8 cellular contexts compared by ENCODE assay signal in the genomic region with DNA sequence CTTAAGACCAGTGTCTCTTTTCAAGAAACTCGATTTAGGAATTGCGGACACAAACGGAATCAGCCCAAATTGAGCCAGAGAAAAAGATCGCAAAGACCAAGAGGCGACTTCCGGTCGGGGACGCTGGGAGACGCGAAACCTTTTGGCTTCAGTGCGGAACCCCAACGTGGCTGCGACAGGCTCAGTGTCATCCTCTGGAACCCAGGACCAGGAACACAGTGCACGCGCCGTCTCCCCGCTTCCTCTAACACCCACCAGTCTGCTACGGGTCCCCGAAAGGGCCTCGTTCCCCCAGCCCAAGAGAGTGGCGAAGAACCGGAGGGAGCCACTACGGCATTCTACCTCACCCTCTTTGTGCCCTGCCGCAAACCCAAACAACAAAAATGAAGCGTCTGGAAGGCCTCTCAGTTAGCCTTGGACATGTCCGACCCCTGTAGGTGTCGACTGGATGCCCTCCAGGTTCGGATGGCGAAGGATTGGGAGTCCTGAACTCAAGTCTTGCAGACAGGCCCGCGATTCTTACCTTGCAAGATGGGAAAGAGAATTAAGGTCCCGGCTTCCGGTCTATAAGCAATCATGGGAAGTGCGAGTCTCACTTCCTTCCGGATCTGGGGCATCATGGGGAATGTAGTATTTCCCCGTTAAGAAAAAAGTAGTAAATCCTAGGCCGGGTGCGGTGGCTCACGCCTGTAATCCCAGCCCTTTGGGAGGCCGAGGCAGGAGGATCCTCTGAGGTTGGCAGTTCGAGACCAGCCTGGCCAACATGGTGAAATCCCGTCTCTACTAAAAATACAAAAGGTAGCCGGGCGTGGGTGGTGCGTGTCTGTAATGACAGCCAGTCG. TPM values are rescaled to one million over a fixed set of nuclear protein-coding genes. Genes with fewer than 3 reads are reported as not detected.
A peak's percentile ranks its signal among the peaks of the same experiment; 100 is the strongest.
DNase-seq lines count a peak whose midpoint lies in the region; ATAC-seq and TF ChIP-seq lines count a peak whose summit lies in the region.

A gene (minus strand): TSS at position 542 of the 842 bp plus-strand sequence. CDS start 949 bp downstream, outside the sequence.

- H3K4me1 ChIP-seq in adipocyte (ENCODE audit: control insufficient read depth, insufficient read depth, low read length) = peaks cover 19% of the 10 kb centered on the region
- H3K4me1 ChIP-seq in cardiac muscle cell (ENCODE audit: low read depth) = peaks cover 9% of the 10 kb centered on the region
- H3K4me1 ChIP-seq in parathyroid adenoma = peaks cover 3% of the 10 kb centered on the region
- H3K4me1 ChIP-seq in transverse colon = peaks cover 3 to 25% (median 10%) of the 10 kb centered on the region in 4 donors

- H3K27ac ChIP-seq in cardiac muscle cell (peak within 1 kb of the TSS; percentile 94), parathyroid adenoma (peak within 1 kb of the TSS; percentile 89), transverse colon (peak within 1 kb of the TSS; percentile 85 to 95 (median 87))

- peak; percentile 84 for TF ChIP-seq POLR2A in transverse colon (IDR thresholded peaks at IDR 0.05)

- H3K79me2 ChIP-seq in parathyroid adenoma = no peaks in the 10 kb centered on the region

- in situ Hi-C loops in transverse colon (cut with MboI; ENCODE audit: low pct_ligation_motif_present in 1 of 4, low pct_unique_long_range_greater_than_20kb in 1 of 4, low sequenced_read_pairs in 3 of 4) = no loop called here

- H3K27me3 ChIP-seq in GM06990 (replicated peaks; ENCODE audit: control insufficient read depth, insufficient read depth, low read length) = no peaks in the 10 kb centered on the region
- H3K27me3 ChIP-seq in adipocyte (replicated peaks; ENCODE audit: control insufficient read depth, insufficient read depth, low read length) = no peaks in the 10 kb centered on the region
- no peaks in the 10 kb centered on the region for H3K27me3 ChIP-seq in cardiac muscle cell
- no peaks in the 10 kb centered on the region for H3K27me3 ChIP-seq in parathyroid adenoma (ENCODE audit: control insufficient read depth, insufficient read depth, low read length)
- H3K27me3 ChIP-seq in transverse colon = no peaks in the 10 kb centered on the region

- ATAC-seq in HG02610 (IDR thresholded peaks at IDR 0.05; ENCODE audit: unreplicated experiment) = peak; percentile 76

- H3K9me3 ChIP-seq in adipocyte (ENCODE audit: control insufficient read depth, low read length) = no peaks in the 10 kb centered on the region
- no peaks in the 10 kb centered on the region for H3K9me3 ChIP-seq in cardiac muscle cell (ENCODE audit: low read depth)
- no peaks in the 10 kb centered on the region for H3K9me3 ChIP-seq in parathyroid adenoma (ENCODE audit: control insufficient read depth, low read length)
- H3K9me3 ChIP-seq in transverse colon = no peaks in the 10 kb centered on the region

- peak; percentile 88 for DNase-seq in GM06990 (ENCODE audit: extremely low read depth, insufficient read length)
- peak; percentile 75 for DNase-seq in NCI-H128 (lab: John Stamatoyannopoulos, UW; ENCODE audit: unreplicated experiment)
- DNase-seq in SW480 (ENCODE audit: low spot score) = peak; percentile 93
- DNase-seq in adipocyte (ENCODE audit: low read depth) = peak; percentile 96
- DNase-seq in cardiac muscle cell (ENCODE audit: low read depth in 1 of 2, low spot score in 1 of 2) = peak; percentile 93 to 96
- peak; percentile 79 for DNase-seq in transverse colon

- 11 to 67% methylated on average over 3 to 46 of the region's 46 CpGs for WGBS in transverse colon (ENCODE audit: low coverage in 1 of 2), 2 donors

- TF ChIP-seq EP300 in transverse colon (IDR thresholded peaks at IDR 0.05; ENCODE audit: low read depth) = no peak

- H3K4me2 ChIP-seq in parathyroid adenoma (ENCODE audit: low read length) = peak within 1 kb of the TSS; percentile 98

- H2AFZ ChIP-seq in parathyroid adenoma = peak within 1 kb of the TSS; percentile 98

- H3K36me3 ChIP-seq in GM06990 (ENCODE audit: control insufficient read depth, insufficient read depth, low read length) (peaks cover 19% of the 10 kb centered on the region), adipocyte (ENCODE audit: control insufficient read depth, insufficient read depth, low read length, severe bottlenecking) (peaks cover 40% of the 10 kb centered on the region), cardiac muscle cell (peaks cover 36% of the 10 kb centered on the region), parathyroid adenoma (ENCODE audit: control insufficient read depth, insufficient read depth, low read length) (no peaks in the 10 kb centered on the region), transverse colon (peaks cover 0 to 29% (median 9%) of the 10 kb centered on the region in 4 donors)

- intact Hi-C loops in transverse colon (cut with DNase I; ENCODE audit: low total_unique reads) = no loop called here

- H3K4me3 ChIP-seq in GM06990 (replicated peaks; ENCODE audit: low read depth, low read length) (peak within 1 kb of the TSS; percentile 65), adipocyte (ENCODE audit: low read length) (peak within 1 kb of the TSS; percentile 91), cardiac muscle cell (peak within 1 kb of the TSS; percentile 51), parathyroid adenoma (ENCODE audit: low read depth, low read length) (peak within 1 kb of the TSS; percentile 94), transverse colon (peak within 1 kb of the TSS; percentile 43 to 81 (median 56))

- TF ChIP-seq CTCF in GM06990 (IDR thresholded peaks at IDR 0.05; ENCODE audit: insufficient read depth, low read length, poor library complexity, severe bottlenecking) = no peak
- TF ChIP-seq CTCF in cardiac muscle cell (IDR thresholded peaks at IDR 0.05; ENCODE audit: low read depth, low read length) = no peak
- no peak for TF ChIP-seq CTCF in parathyroid adenoma (IDR thresholded peaks at IDR 0.05)
- no peak for TF ChIP-seq CTCF in transverse colon (IDR thresholded peaks at IDR 0.05)

- H3K9ac ChIP-seq in adipocyte (ENCODE audit: low read length) (peak within 1 kb of the TSS; percentile 97), parathyroid adenoma (peak within 1 kb of the TSS; percentile 70)

RNA-seq across cellular contexts. Expression of the gene that starts here (rescaled TPM):
- 1,548 and 2,038 TPM in 2 replicates for total RNA-seq in cardiac muscle cell
- 320 and 329 TPM in 2 replicates for polyA plus RNA-seq in cardiac muscle cell
- total RNA-seq in transverse colon = 1,000 to 10,000 TPM in 1 of 4 donors, 100 to 1,000 TPM in 3; 361 to 1,162 (median 790) TPM

Comparison
In these comparisons a context has a peak if more than half of its experiments do, and no peak if none do; other contexts are left out.
1. Peak in every context shown above with its lines: DNase-seq, ATAC-seq, H3K4me3 ChIP-seq and H3K27ac ChIP-seq.